Comparison of ENCODE assay signal across 1 cellular context in the genomic region with DNA sequence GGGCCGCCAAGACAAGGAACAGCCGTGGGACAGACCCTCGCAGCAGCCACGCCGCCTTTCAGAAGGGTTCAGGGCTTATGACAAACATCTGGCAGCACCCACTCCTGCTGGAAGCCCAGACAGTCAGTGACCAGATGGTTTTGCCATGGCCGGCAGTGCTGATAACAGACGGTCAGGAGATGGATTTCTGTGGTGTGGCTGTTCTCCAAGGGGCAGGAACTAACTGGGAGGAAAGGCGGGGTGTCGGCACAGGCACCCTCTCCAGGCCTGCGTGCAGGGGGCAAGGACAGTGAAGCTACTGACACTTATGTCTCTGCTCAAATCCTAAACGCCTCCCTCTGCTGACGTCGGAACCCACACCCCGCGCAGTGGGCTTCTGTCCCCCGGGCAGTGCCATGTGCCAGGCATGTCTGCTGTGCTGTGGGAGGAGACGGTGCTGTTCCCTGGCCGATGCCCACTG.
TF ChIP-seq lines count a peak whose summit lies in the region.

No MANE protein-coding gene starts in this region.

TF ChIP-seq in IMR-90, 13 proteins besides CTCF, POLR2A, EP300 and RAD21 (continued from another document):
- TF ChIP-seq, protein P1, sequence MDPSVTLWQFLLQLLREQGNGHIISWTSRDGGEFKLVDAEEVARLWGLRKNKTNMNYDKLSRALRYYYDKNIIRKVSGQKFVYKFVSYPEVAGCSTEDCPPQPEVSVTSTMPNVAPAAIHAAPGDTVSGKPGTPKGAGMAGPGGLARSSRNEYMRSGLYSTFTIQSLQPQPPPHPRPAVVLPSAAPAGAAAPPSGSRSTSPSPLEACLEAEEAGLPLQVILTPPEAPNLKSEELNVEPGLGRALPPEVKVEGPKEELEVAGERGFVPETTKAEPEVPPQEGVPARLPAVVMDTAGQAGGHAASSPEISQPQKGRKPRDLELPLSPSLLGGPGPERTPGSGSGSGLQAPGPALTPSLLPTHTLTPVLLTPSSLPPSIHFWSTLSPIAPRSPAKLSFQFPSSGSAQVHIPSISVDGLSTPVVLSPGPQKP (IDR thresholded peaks at IDR 0.05; ENCODE audit: borderline replicate concordance, low read depth, low read length) = no peak
- TF ChIP-seq CEBPB (IDR thresholded peaks at IDR 0.05; ENCODE audit: low read depth, low read length) = no peak
- no peak for TF ChIP-seq FOS (IDR thresholded peaks at IDR 0.05; ENCODE audit: low read depth, low read length)
- no peak for TF ChIP-seq USF2 (IDR thresholded peaks at IDR 0.05; ENCODE audit: low read depth, low read length)
- TF ChIP-seq BHLHE40 (IDR thresholded peaks at IDR 0.05; ENCODE audit: low read depth, low read length) = no peak
- TF ChIP-seq NFE2L2 (IDR thresholded peaks at IDR 0.05; ENCODE audit: low read depth, low read length) = no peak
- no peak for TF ChIP-seq CHD1 (IDR thresholded peaks at IDR 0.05; ENCODE audit: low read depth, low read length)
